16 cellular contexts compared by ENCODE assay signal in genomic region chr17:73592079-73592415, GRCh38. TPM values are rescaled to one million over a fixed set of nuclear protein-coding genes. Genes with fewer than 3 reads are reported as not detected.
DNase-seq lines count a peak whose midpoint lies in the region; ATAC-seq and TF ChIP-seq lines count a peak whose summit lies in the region.
"Had no signal": no experiment of that assay in that cellular context is flagged by ENCODE, and none has a peak within 500 bp of the region (broad histone marks: within the 10 kb centered on the region; RNA-seq: fewer than 3 reads in every experiment).

No MANE protein-coding gene starts in this region.

- POLR2A ChIA-PET in activated CD8-positive, alpha-beta T cell treated with anti-CD3 and anti-CD28 coated beads for 36 hours (lab: Charles Lee): interaction anchor here (1.4 to 1.9 kb wide), 2 partner anchors 13 to 14 kb away, joined by 5 to 7 read pairs; no protein-coding TSS in a partner anchor
- POLR2A ChIA-PET in naive thymus-derived CD4-positive, alpha-beta T cell (lab: Charles Lee): interaction anchor here (1.0 to 2.2 kb wide), 8 partner anchors 12 to 245 kb away, joined by 3 to 12 read pairs (median 3); no protein-coding TSS in a partner anchor

- ATAC-seq in GM18907 (IDR thresholded peaks at IDR 0.05; ENCODE audit: unreplicated experiment) (peak; percentile 20), HG03571 (IDR thresholded peaks at IDR 0.05; ENCODE audit: unreplicated experiment) (no peak), HG03439 (IDR thresholded peaks at IDR 0.05; ENCODE audit: unreplicated experiment) (no peak)
- ATAC-seq in activated CD8-positive, alpha-beta T cell treated with anti-CD3 and anti-CD28 coated beads for 36 hours: no peak
- no peak for ATAC-seq in naive thymus-derived CD4-positive, alpha-beta T cell
- ATAC-seq: K562 had no signal

- H3K27ac ChIP-seq in naive thymus-derived CD4-positive, alpha-beta T cell (ENCODE audit: low read depth, low read length): peak overlapping the region; percentile 60
- H3K27ac ChIP-seq: ovary, SK-N-MC had no signal

- peak overlapping the region; percentile 27 for H3K4me3 ChIP-seq in naive thymus-derived CD4-positive, alpha-beta T cell (ENCODE audit: low read length)
- H3K4me3 ChIP-seq in BE2C (ENCODE audit: low read depth, low read length): no peak overlapping the region
- H3K4me3 ChIP-seq: K562, ovary, SK-N-MC had no signal

- no peaks in the 10 kb centered on the region for H3K36me3 ChIP-seq in naive thymus-derived CD4-positive, alpha-beta T cell (ENCODE audit: control insufficient read depth in 2 of 3, insufficient read depth in 3 of 3, low read length in 3 of 3)
- H3K36me3 ChIP-seq in BE2C: no peaks in the 10 kb centered on the region
- H3K36me3 ChIP-seq: ovary had no signal

- no peaks in the 10 kb centered on the region for H3K36me3 Mint-ChIP-seq in activated CD8-positive, alpha-beta T cell treated with anti-CD3 and anti-CD28 coated beads for 36 hours (ENCODE audit: low read depth)
- H3K36me3 Mint-ChIP-seq in naive thymus-derived CD4-positive, alpha-beta T cell: no peaks in the 10 kb centered on the region
- H3K36me3 Mint-ChIP-seq: mesothelial cell of epicardium had no signal

- DNase-seq in activated CD4-positive, alpha-beta T cell treated with anti-CD3 and anti-CD28 coated beads, Interleukin-2, amount 50 U/mL, for 48 hours: peak; percentile 4 to 11
- DNase-seq in activated CD4-positive, alpha-beta T cell treated with anti-CD3 and anti-CD28 coated beads for 4 hours: no peak
- DNase-seq in activated CD8-positive, alpha-beta T cell treated with anti-CD3 and anti-CD28 coated beads for 36 hours: no peak
- DNase-seq in naive thymus-derived CD4-positive, alpha-beta T cell: no peak
- no peak for DNase-seq in BE2C
- DNase-seq: activated CD4-positive, CD25-positive, alpha-beta regulatory T cell; H7; islet precursor cell; NCI-H446 treated with DMSO at 0.1 percent for 48 hours; ovary had no signal

- H3K9me3 Mint-ChIP-seq in activated CD8-positive, alpha-beta T cell treated with anti-CD3 and anti-CD28 coated beads for 36 hours: no peaks in the 10 kb centered on the region
- H3K9me3 Mint-ChIP-seq in naive thymus-derived CD4-positive, alpha-beta T cell: peaks cover 0 to 3% (median 0%) of the 10 kb centered on the region in 11 donors
- H3K9me3 Mint-ChIP-seq: mesothelial cell of epicardium had no signal

- H3K4me1 ChIP-seq in naive thymus-derived CD4-positive, alpha-beta T cell (ENCODE audit: control insufficient read depth in 2 of 2, insufficient read depth in 2 of 2, low read length in 2 of 2): peaks cover 40 to 74% of the 10 kb centered on the region in 2 donors
- H3K4me1 ChIP-seq in BE2C: peaks cover 4% of the 10 kb centered on the region

- H3K4me3 Mint-ChIP-seq in activated CD8-positive, alpha-beta T cell treated with anti-CD3 and anti-CD28 coated beads for 36 hours: peak overlapping the region; percentile 52
- H3K4me3 Mint-ChIP-seq in naive thymus-derived CD4-positive, alpha-beta T cell: peak overlapping the region; percentile 78 to 89 (median 83)
- H3K4me3 Mint-ChIP-seq: mesothelial cell of epicardium had no signal

- H3K27me3 Mint-ChIP-seq in activated CD8-positive, alpha-beta T cell treated with anti-CD3 and anti-CD28 coated beads for 36 hours: no peaks in the 10 kb centered on the region
- no peaks in the 10 kb centered on the region for H3K27me3 Mint-ChIP-seq in naive thymus-derived CD4-positive, alpha-beta T cell

- no peaks in the 10 kb centered on the region for H3K27me3 ChIP-seq in naive thymus-derived CD4-positive, alpha-beta T cell (ENCODE audit: control insufficient read depth in 2 of 2, insufficient read depth in 2 of 2, low read length in 2 of 2)
- H3K27me3 ChIP-seq in BE2C: peaks cover 45% of the 10 kb centered on the region
- H3K27me3 ChIP-seq: ovary had no signal

- peak overlapping the region; percentile 92 for H3K27ac Mint-ChIP-seq in activated CD8-positive, alpha-beta T cell treated with anti-CD3 and anti-CD28 coated beads for 36 hours
- peak overlapping the region; percentile 91 to 99 (median 94) for H3K27ac Mint-ChIP-seq in naive thymus-derived CD4-positive, alpha-beta T cell
- H3K27ac Mint-ChIP-seq: mesothelial cell of epicardium had no signal

- no peak for TF ChIP-seq CTCF in activated CD8-positive, alpha-beta T cell treated with anti-CD3 and anti-CD28 coated beads for 36 hours (IDR thresholded peaks at IDR 0.05)
- no peak for TF ChIP-seq CTCF in BE2C (IDR thresholded peaks at IDR 0.05; ENCODE audit: low read depth, low read length)

- intact Hi-C loops in activated CD8-positive, alpha-beta T cell treated with anti-CD3 and anti-CD28 coated beads for 36 hours (cut with micrococcal nuclease): no loop called here
- intact Hi-C loops in naive thymus-derived CD4-positive, alpha-beta T cell (cut with micrococcal nuclease): loop anchor here (5.0 kb wide), 3 partner anchors 40 to 235 kb away; no protein-coding TSS in a partner anchor

- H3K9me3 ChIP-seq in naive thymus-derived CD4-positive, alpha-beta T cell (ENCODE audit: control insufficient read depth in 2 of 3, low read length in 3 of 3): no peaks in the 10 kb centered on the region
- no peaks in the 10 kb centered on the region for H3K9me3 ChIP-seq in BE2C
- H3K9me3 ChIP-seq: ovary had no signal

- CTCF ChIA-PET in activated CD8-positive, alpha-beta T cell treated with anti-CD3 and anti-CD28 coated beads for 36 hours (lab: Charles Lee): interaction anchor here (0.9 kb wide), 1 partner anchor 163 kb away, joined by 3 read pairs; no protein-coding TSS in a partner anchor
- CTCF ChIA-PET in naive thymus-derived CD4-positive, alpha-beta T cell (lab: Charles Lee): interaction anchor here (0.6 to 1.3 kb wide), 3 partner anchors 162 to 1153 kb away, joined by 3 to 4 read pairs (median 3); no protein-coding TSS in a partner anchor

- H3K4me1 Mint-ChIP-seq in activated CD8-positive, alpha-beta T cell treated with anti-CD3 and anti-CD28 coated beads for 36 hours (ENCODE audit: low read depth): peaks cover 68% of the 10 kb centered on the region
- peaks cover 44 to 97% (median 85%) of the 10 kb centered on the region in 7 donors for H3K4me1 Mint-ChIP-seq in naive thymus-derived CD4-positive, alpha-beta T cell

RNA-seq across cellular contexts. Expression of gene SDK2, which starts 52.2 kb away (rescaled TPM):
- 1 to 10 TPM; 3.2 to 3.3 TPM for total RNA-seq in activated CD8-positive, alpha-beta T cell treated with anti-CD3 and anti-CD28 coated beads for 36 hours
- total RNA-seq in naive thymus-derived CD4-positive, alpha-beta T cell: 10 to 100 TPM in 2 of 5 experiments, 1 to 10 TPM in 3; 6.1 to 14.1 (median 8.4) TPM
- 1 to 10 TPM in 1 of 2 donors, under 1 TPM in 1; 0.64 to 2.5 TPM for polyA plus RNA-seq in naive thymus-derived CD4-positive, alpha-beta T cell
- polyA plus RNA-seq in BE2C (2012; ENCODE audit: insufficient read depth, insufficient read length, low read depth): 3.5 TPM
- polyA plus RNA-seq: K562 had no signal

Comparison
In these comparisons a context has a peak if more than half of its experiments do, and no peak if none do; other contexts are left out.
1. DNase-seq: peak in activated CD4-positive, alpha-beta T cell treated with anti-CD3 and anti-CD28 coated beads, Interleukin-2, amount 50 U/mL, for 48 hours (2 of 2); none in activated CD4-positive, alpha-beta T cell treated with anti-CD3 and anti-CD28 coated beads for 4 hours (0 of 2), activated CD8-positive, alpha-beta T cell treated with anti-CD3 and anti-CD28 coated beads for 36 hours (single experiment), naive thymus-derived CD4-positive, alpha-beta T cell (0 of 9) and BE2C (single experiment).